26 cellular contexts compared by ENCODE assay signal in genomic region chr19:4701557-4701956, GRCh38.
"Had no signal": no experiment of that assay in that cellular context is flagged by ENCODE, and none has a peak within 500 bp of the region (broad histone marks: within the 10 kb centered on the region; RNA-seq: fewer than 3 reads in every experiment).

No MANE protein-coding gene starts in this region.

- H3K36me3 Mint-ChIP-seq: natural killer cell treated with Interleukin-12 subunit alpha and Interleukin-12 subunit beta and Interleukin-15 and Interleukin-18, amount 100 ng/mL, for 72 hours; type B pancreatic cell had no signal

- DNase-seq: naive thymus-derived CD8-positive, alpha-beta T cell; nephron progenitor cell; nucleus accumbens; right lobe of liver; sigmoid colon; small intestine; stimulated activated CD4-positive, alpha-beta T cell treated with anti-CD3 and anti-CD28 coated beads, Interleukin-15, amount 100 ng/mL, for 24 hours; stimulated activated CD4-positive, alpha-beta T cell treated with anti-CD3 and anti-CD28 coated beads, Interleukin-2, amount 100 ng/mL, for 24 hours; stimulated activated CD4-positive, alpha-beta T cell treated with anti-CD3 and anti-CD28 coated beads, Interleukin-2, amount 100 ng/mL, for 48 hours; stimulated activated CD4-positive, alpha-beta T cell treated with anti-CD3 and anti-CD28 coated beads, Interleukin-4, amount 100 ng/mL, for 24 hours; stimulated activated naive B cell treated with anti-CD40 and anti-IgM and Interleukin-4, amounts not matched to agents 10 μg/mL and 1 μg/mL and 100 μg/mL, for 72 hours; stimulated activated naive CD4-positive, alpha-beta T cell treated with Interleukin-2 at 50 U/mL for 16 hours; stomach; testis; tibial artery; transverse colon had no signal

- H3K4me3 ChIP-seq: pancreas, prostate gland, right lobe of liver, sigmoid colon, stomach, testis, tibial artery, transverse colon, vagina had no signal

- H3K27me3 ChIP-seq: neutrophil, pancreas, right lobe of liver, sigmoid colon, stomach, testis, tibial artery, transverse colon, vagina had no signal

- H3K27ac Mint-ChIP-seq: naive thymus-derived CD8-positive, alpha-beta T cell; natural killer cell treated with Interleukin-12 subunit alpha and Interleukin-12 subunit beta and Interleukin-15 and Interleukin-18, amount 100 ng/mL, for 72 hours; stimulated activated naive B cell treated with anti-CD40 and anti-IgM and Interleukin-4, amounts not matched to agents 10 μg/mL and 1 μg/mL and 100 μg/mL, for 72 hours; stimulated activated naive CD8-positive, alpha-beta T cell treated with anti-CD3 and anti-CD28 coated beads, Interleukin-15, Interleukin-2, amounts not matched to agents 100 ng/mL and 50 ng/mL, for 24 hours; type B pancreatic cell had no signal

- H3K4me1 ChIP-seq: prostate gland had no signal

- ATAC-seq: naive thymus-derived CD8-positive, alpha-beta T cell; natural killer cell treated with Interleukin-12 subunit alpha and Interleukin-12 subunit beta and Interleukin-15 and Interleukin-18, amount 100 ng/mL, for 72 hours; pancreas; right cardiac atrium; right lobe of liver; stimulated activated effector memory CD8-positive, alpha-beta T cell treated with anti-CD3 and anti-CD28 coated beads, Interleukin-12 subunit alpha, Interleukin-12 subunit beta, amount 100 ng/mL, for 72 hours; stimulated activated naive B cell treated with anti-CD40 and anti-IgM and Interleukin-4, amounts not matched to agents 10 μg/mL and 1 μg/mL and 100 μg/mL, for 72 hours had no signal

- H3K9me3 Mint-ChIP-seq: naive thymus-derived CD8-positive, alpha-beta T cell; natural killer cell treated with Interleukin-12 subunit alpha and Interleukin-12 subunit beta and Interleukin-15 and Interleukin-18, amount 100 ng/mL, for 72 hours; nephron progenitor cell; neural crest cell; stimulated activated effector memory CD8-positive, alpha-beta T cell treated with anti-CD3 and anti-CD28 coated beads, Interleukin-12 subunit alpha, Interleukin-12 subunit beta, amount 100 ng/mL, for 72 hours; stimulated activated naive B cell treated with anti-CD40 and anti-IgM and Interleukin-4, amounts not matched to agents 10 μg/mL and 1 μg/mL and 100 μg/mL, for 72 hours; stimulated activated naive CD8-positive, alpha-beta T cell treated with anti-CD3 and anti-CD28 coated beads, Interleukin-15, Interleukin-2, amounts not matched to agents 100 ng/mL and 50 ng/mL, for 24 hours; type B pancreatic cell had no signal

- H3K4me1 Mint-ChIP-seq: naive thymus-derived CD8-positive, alpha-beta T cell; neural crest cell; stimulated activated effector memory CD8-positive, alpha-beta T cell treated with anti-CD3 and anti-CD28 coated beads, Interleukin-12 subunit alpha, Interleukin-12 subunit beta, amount 100 ng/mL, for 72 hours had no signal

- H3K4me3 Mint-ChIP-seq: naive thymus-derived CD8-positive, alpha-beta T cell; natural killer cell treated with Interleukin-12 subunit alpha and Interleukin-12 subunit beta and Interleukin-15 and Interleukin-18, amount 100 ng/mL, for 72 hours; nephron progenitor cell; neural crest cell; stimulated activated effector memory CD8-positive, alpha-beta T cell treated with anti-CD3 and anti-CD28 coated beads, Interleukin-12 subunit alpha, Interleukin-12 subunit beta, amount 100 ng/mL, for 72 hours; stimulated activated naive B cell treated with anti-CD40 and anti-IgM and Interleukin-4, amounts not matched to agents 10 μg/mL and 1 μg/mL and 100 μg/mL, for 72 hours; stimulated activated naive CD8-positive, alpha-beta T cell treated with anti-CD3 and anti-CD28 coated beads, Interleukin-15, Interleukin-2, amounts not matched to agents 100 ng/mL and 50 ng/mL, for 24 hours; type B pancreatic cell had no signal

- H3K27ac ChIP-seq: neutrophil, pancreas, prostate gland, right lobe of liver, sigmoid colon, stomach, testis, tibial artery, transverse colon, vagina had no signal

- H3K9me3 ChIP-seq: neutrophil, pancreas, prostate gland, right lobe of liver, sigmoid colon, stomach, testis, tibial artery, transverse colon, vagina had no signal

- H3K27me3 Mint-ChIP-seq: naive thymus-derived CD8-positive, alpha-beta T cell; natural killer cell treated with Interleukin-12 subunit alpha and Interleukin-12 subunit beta and Interleukin-15 and Interleukin-18, amount 100 ng/mL, for 72 hours; stimulated activated naive B cell treated with anti-CD40 and anti-IgM and Interleukin-4, amounts not matched to agents 10 μg/mL and 1 μg/mL and 100 μg/mL, for 72 hours; stimulated activated naive CD8-positive, alpha-beta T cell treated with anti-CD3 and anti-CD28 coated beads, Interleukin-15, Interleukin-2, amounts not matched to agents 100 ng/mL and 50 ng/mL, for 24 hours; type B pancreatic cell had no signal
